Comparison of ENCODE assay signal across 25 cellular contexts in genomic region chr15:80800067-80800466, GRCh38. TPM values are rescaled to one million over a fixed set of nuclear protein-coding genes. Genes with fewer than 3 reads are reported as not detected.
"Had no signal": no experiment of that assay in that cellular context is flagged by ENCODE, and none has a peak within 500 bp of the region (broad histone marks: within the 10 kb centered on the region; RNA-seq: fewer than 3 reads in every experiment).

No MANE protein-coding gene starts in this region.

- H3K4me1 Mint-ChIP-seq: immature natural killer cell, natural killer cell had no signal

- H3K27ac ChIP-seq: esophagus muscularis mucosa, heart right ventricle, lower lobe of right lung, pancreas, right lobe of liver, stomach, thyroid gland had no signal

- H3K9me3 ChIP-seq: esophagus muscularis mucosa, heart right ventricle, lower lobe of right lung, pancreas, right lobe of liver, stomach, thyroid gland had no signal

- H3K36me3 Mint-ChIP-seq: immature natural killer cell; natural killer cell; stimulated activated naive B cell treated with anti-CD40 and anti-IgM and Interleukin-4, amounts not matched to agents 10 μg/mL and 1 μg/mL and 100 μg/mL, for 72 hours had no signal

- H3K4me3 Mint-ChIP-seq: immature natural killer cell; natural killer cell; stimulated activated naive B cell treated with anti-CD40 and anti-IgM and Interleukin-4, amounts not matched to agents 10 μg/mL and 1 μg/mL and 100 μg/mL, for 72 hours had no signal

- ATAC-seq: heart right ventricle; left colon; left ventricle myocardium superior; lower lobe of right lung; natural killer cell; pancreas; right lobe of liver; stimulated activated naive B cell treated with anti-CD40 and anti-IgM and Interleukin-4, amounts not matched to agents 10 μg/mL and 1 μg/mL and 100 μg/mL, for 72 hours had no signal

- H3K36me3 ChIP-seq: esophagus muscularis mucosa, heart right ventricle, lower lobe of right lung, pancreas, right lobe of liver, stomach, thyroid gland had no signal

- DNase-seq: dorsolateral prefrontal cortex; effector CD4-positive, alpha-beta T cell; foreskin melanocyte; glutamatergic neuron; heart right ventricle; hippocampal formation; immature natural killer cell; islet precursor cell; kidney glomerular epithelial cell; left colon; left ventricle myocardium superior; lower lobe of right lung; natural killer cell; occipital lobe; pancreas; right lobe of liver; small intestine; stimulated activated CD4-positive, alpha-beta T cell treated with anti-CD3 and anti-CD28 coated beads, Interleukin-15, amount 100 ng/mL, for 24 hours; stimulated activated CD4-positive, alpha-beta T cell treated with anti-CD3 and anti-CD28 coated beads, Interleukin-2, amount 100 ng/mL, for 48 hours; stimulated activated naive B cell treated with anti-CD40 and anti-IgM and Interleukin-4, amounts not matched to agents 10 μg/mL and 1 μg/mL and 100 μg/mL, for 72 hours; stomach; thyroid gland; trophoblast cell had no signal

- H3K27ac Mint-ChIP-seq: immature natural killer cell; natural killer cell; stimulated activated naive B cell treated with anti-CD40 and anti-IgM and Interleukin-4, amounts not matched to agents 10 μg/mL and 1 μg/mL and 100 μg/mL, for 72 hours had no signal

- H3K9me3 Mint-ChIP-seq: immature natural killer cell, natural killer cell had no signal

- H3K4me3 ChIP-seq: dorsolateral prefrontal cortex, esophagus muscularis mucosa, heart right ventricle, lower lobe of right lung, pancreas, right lobe of liver, stomach, thyroid gland had no signal

- FAIRE-seq: colon, pancreas, small intestine had no signal

- H3K4me1 ChIP-seq: esophagus muscularis mucosa, lower lobe of right lung, right lobe of liver, thyroid gland had no signal

- H3K27me3 ChIP-seq: dorsolateral prefrontal cortex, esophagus muscularis mucosa, right lobe of liver, thyroid gland had no signal

RNA-seq across cellular contexts. Expression of gene CEMIP, which starts 20.9 kb away (rescaled TPM):
- total RNA-seq: left ventricle myocardium superior had no signal
